In the genomic region with DNA sequence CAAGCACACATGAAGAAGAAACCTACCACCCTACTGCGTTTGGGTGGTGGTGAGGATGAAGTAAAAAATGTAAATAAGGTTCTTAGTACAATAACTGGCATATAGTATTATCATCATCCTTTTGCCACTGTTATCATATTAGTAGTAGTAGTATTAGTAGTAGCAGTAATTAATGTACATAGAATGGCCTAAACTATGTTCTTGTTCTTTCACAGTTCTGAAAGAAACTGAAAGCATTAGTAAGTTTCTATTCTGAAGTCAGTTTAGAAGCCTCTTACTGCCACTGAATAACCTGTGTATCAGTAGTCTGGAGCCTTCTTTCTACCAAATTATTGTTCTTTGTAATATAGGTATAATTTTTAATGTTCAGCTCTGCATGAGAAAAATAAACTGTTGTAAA, we compare ENCODE assay signal across 13 cellular contexts. TPM values are rescaled to one million over a fixed set of nuclear protein-coding genes. Genes with fewer than 3 reads are reported as not detected.
"Had no signal": no experiment of that assay in that cellular context is flagged by ENCODE, and none has a peak within 500 bp of the region (broad histone marks: within the 10 kb centered on the region; RNA-seq: fewer than 3 reads in every experiment).

No MANE protein-coding gene starts in this region.

- H3K36me3 ChIP-seq: colonic mucosa, heart right ventricle, left lung, suprapubic skin had no signal

- ATAC-seq: heart right ventricle; left lung; stimulated activated naive CD8-positive, alpha-beta T cell treated with anti-CD3 and anti-CD28 coated beads, Interleukin-15, Interleukin-2, amounts not matched to agents 100 U/mL and 50 U/mL, for 24 hours had no signal

- H3K4me3 ChIP-seq: colonic mucosa, heart right ventricle, left lung, suprapubic skin had no signal

- H3K4me1 ChIP-seq: colonic mucosa, heart right ventricle, left lung, suprapubic skin had no signal

- H3K27ac ChIP-seq: colonic mucosa, heart right ventricle, left lung, suprapubic skin had no signal

- H3K9me3 ChIP-seq: colonic mucosa, heart right ventricle, left lung, suprapubic skin had no signal

- H3K27me3 ChIP-seq: colonic mucosa, left lung, suprapubic skin had no signal

- DNase-seq: activated B cell treated with CpG ODN at 0.5 μM for 24 hours; activated CD4-positive, alpha-beta T cell treated with anti-CD3 and anti-CD28 coated beads, Interleukin-2, amount 10 ng/mL, durations not matched to agents 7 days and 5 days; activated CD8-positive, alpha-beta memory T cell treated with anti-CD3 and anti-CD28 coated beads for 24 hours; activated naive CD4-positive, alpha-beta T cell treated with Interleukin-2 at 50 U/mL for 16 hours; colonic mucosa; heart right ventricle; left lung; mesenchymal stem cell; nephron progenitor cell; stimulated activated CD4-positive, alpha-beta T cell treated with anti-CD3 and anti-CD28 coated beads, Interleukin-12 subunit alpha, Interleukin-12 subunit beta, amount 100 ng/mL, for 4 hours; stimulated activated naive CD8-positive, alpha-beta T cell treated with anti-CD3 and anti-CD28 coated beads, Interleukin-15, Interleukin-2, amounts not matched to agents 100 U/mL and 50 U/mL, for 24 hours had no signal

RNA-seq across cellular contexts. Expression of gene COL4A6, which starts 21.0 kb away (rescaled TPM):
- total RNA-seq: activated B cell treated with CpG ODN at 0.5 μM for 24 hours; activated CD4-positive, alpha-beta T cell treated with anti-CD3 and anti-CD28 coated beads, Interleukin-2, amount 10 ng/mL, durations not matched to agents 7 days and 5 days; osteoblast had no signal

RNA-seq across cellular contexts. Expression of gene COL4A5, which starts 22.4 kb away (rescaled TPM):
- total RNA-seq: activated B cell treated with CpG ODN at 0.5 μM for 24 hours; activated CD4-positive, alpha-beta T cell treated with anti-CD3 and anti-CD28 coated beads, Interleukin-2, amount 10 ng/mL, durations not matched to agents 7 days and 5 days had no signal
